23 cellular contexts compared by ENCODE assay signal in the genomic region with DNA sequence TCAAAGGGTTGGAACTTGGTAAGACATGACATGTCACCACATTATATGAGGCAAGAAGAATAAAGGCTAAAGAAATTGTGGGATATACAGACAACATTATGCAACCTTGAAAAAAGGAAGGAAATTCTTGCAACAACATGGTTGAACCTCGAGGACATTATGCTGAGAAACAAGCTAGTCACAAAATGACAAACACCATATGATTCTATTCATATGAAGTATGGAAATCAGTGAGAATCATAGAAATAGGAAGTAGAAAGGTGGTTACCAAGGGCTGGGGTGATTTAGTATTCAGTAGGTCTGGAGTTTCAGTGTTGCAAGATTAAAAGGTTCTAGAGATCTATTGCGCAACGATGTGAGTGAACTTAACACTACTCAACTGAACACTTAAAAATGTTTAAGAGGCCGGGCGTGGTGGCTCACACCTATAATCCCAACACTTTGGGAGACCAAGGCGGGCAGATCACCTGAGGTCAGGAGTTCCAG.
DNase-seq lines count a peak whose midpoint lies in the region; ATAC-seq and TF ChIP-seq lines count a peak whose summit lies in the region.
"Had no signal": no experiment of that assay in that cellular context is flagged by ENCODE, and none has a peak within 500 bp of the region (broad histone marks: within the 10 kb centered on the region; RNA-seq: fewer than 3 reads in every experiment).

No MANE protein-coding gene starts in this region.

- intact Hi-C loops in ascending aorta (cut with DNase I): no loop called here

- TF ChIP-seq CTCF in choroid plexus epithelial cell (conservative IDR thresholded peaks at IDR 0.05; ENCODE audit: low read depth, low read length) (no peak), ascending aorta (IDR thresholded peaks at IDR 0.05) (no peak)

- ATAC-seq in GM21528 (IDR thresholded peaks at IDR 0.05; ENCODE audit: low FRiP score, unreplicated experiment): no peak
- ATAC-seq: activated T-helper 17 cell treated with anti-CD3 and anti-CD28 coated beads, Interleukin-2, amount 50 U/mL, for 72 hours; right cardiac atrium had no signal

- no peak overlapping the region for H3K27ac ChIP-seq in GM23248
- no peak overlapping the region for H3K27ac ChIP-seq in ascending aorta
- H3K27ac ChIP-seq: coronary artery, hepatocyte, KMS-11, SJCRH30, vagina, VCaP had no signal

- DNase-seq in GM23248 (peak; percentile 2), NOMO-1 (lab: John Stamatoyannopoulos, UW; ENCODE audit: unreplicated experiment in 2 of 2) (peak; percentile 85 to 99), choroid plexus epithelial cell (ENCODE audit: low read depth) (peak; percentile 2), medulla oblongata (ENCODE audit: extremely low spot score) (peak; percentile 43), AG08396 (ENCODE audit: low spot score) (no peak), cerebellar cortex (ENCODE audit: low spot score) (no peak), ascending aorta (ENCODE audit: low spot score in 2 of 2) (no peak)
- DNase-seq: activated CD4-positive, alpha-beta T cell treated with anti-CD3 and anti-CD28 coated beads, Interleukin-2, amount 50 U/mL, for 1 hour; activated naive CD8-positive, alpha-beta T cell treated with anti-CD3 and anti-CD28 coated beads for 36 hours; CD4-positive, alpha-beta T cell; NCI-H1417 treated with DMSO at 0.1 percent for 48 hours; NCI-H2171; NCI-H526; right cardiac atrium; SJCRH30; T-helper 2 cell had no signal

- no peaks in the 10 kb centered on the region for H3F3A ChIP-seq in GM23248 (ENCODE audit: insufficient read depth)

- no peaks in the 10 kb centered on the region for H3K79me2 ChIP-seq in GM23248 (ENCODE audit: insufficient read depth)
- H3K79me2 ChIP-seq: hepatocyte had no signal

- H3K9me3 ChIP-seq in GM23248 (ENCODE audit: low read depth) (no peaks in the 10 kb centered on the region), ascending aorta (no peaks in the 10 kb centered on the region)
- H3K9me3 ChIP-seq: SJCRH30, vagina had no signal

- H3K27me3 ChIP-seq in GM23248 (replicated peaks; ENCODE audit: insufficient read depth) (no peaks in the 10 kb centered on the region), ascending aorta (no peaks in the 10 kb centered on the region)
- H3K27me3 ChIP-seq: hepatocyte, vagina had no signal

- in situ Hi-C loops in GM23248 (cut with MboI): no loop called here

- no peak overlapping the region for H3K4me2 ChIP-seq in GM23248 (ENCODE audit: unreplicated experiment)
- H3K4me2 ChIP-seq: hepatocyte, KMS-11 had no signal

- no peak overlapping the region for H2AFZ ChIP-seq in GM23248
- H2AFZ ChIP-seq: hepatocyte had no signal

- H3K9ac ChIP-seq in GM23248: no peak overlapping the region
- H3K9ac ChIP-seq: KMS-11 had no signal

- H4K20me1 ChIP-seq in GM23248 (ENCODE audit: insufficient read depth): no peaks in the 10 kb centered on the region

- 27 to 41% methylated on average over 6 of the region's 6 CpGs for WGBS in GM23248 (ENCODE audit: low coverage in 1 of 2, low lambda C conversion rate in 2 of 2, missing lambda C conversion rate in 2 of 2), 2 experiments

- H3K36me3 ChIP-seq in GM23248 (ENCODE audit: low read depth) (no peaks in the 10 kb centered on the region), ascending aorta (no peaks in the 10 kb centered on the region)
- H3K36me3 ChIP-seq: SJCRH30, vagina had no signal

- H3K4me3 ChIP-seq in GM23248 (no peak overlapping the region), choroid plexus epithelial cell (ENCODE audit: low read depth, low read length) (no peak overlapping the region), ascending aorta (no peak overlapping the region)
- H3K4me3 ChIP-seq: coronary artery, hepatocyte, SJCRH30, vagina had no signal

- H3K9me2 ChIP-seq in GM23248 (ENCODE audit: insufficient read depth): no peaks in the 10 kb centered on the region

- no peaks in the 10 kb centered on the region for H3K4me1 ChIP-seq in GM23248 (ENCODE audit: insufficient read depth)
- no peaks in the 10 kb centered on the region for H3K4me1 ChIP-seq in ascending aorta
- H3K4me1 ChIP-seq: SJCRH30, vagina had no signal

Comparison
In these comparisons a context has a peak if more than half of its experiments do, and no peak if none do; other contexts are left out.
1. DNase-seq: peak in GM23248 (single experiment), NOMO-1 (2 of 2), choroid plexus epithelial cell (single experiment) and medulla oblongata (single experiment); none in AG08396 (single experiment), cerebellar cortex (single experiment) and ascending aorta (0 of 2).